Comparison of ENCODE assay signal across 14 cellular contexts in genomic region chr20:35339007-35339406, GRCh38. TPM values are rescaled to one million over a fixed set of nuclear protein-coding genes. Genes with fewer than 3 reads are reported as not detected.
DNase-seq lines count a peak whose midpoint lies in the region; ATAC-seq, FAIRE-seq and TF ChIP-seq lines count a peak whose summit lies in the region.
"Had no signal": no experiment of that assay in that cellular context is flagged by ENCODE, and none has a peak within 500 bp of the region (broad histone marks: within the 10 kb centered on the region; RNA-seq: fewer than 3 reads in every experiment).

No MANE protein-coding gene starts in this region.

- POLR2A ChIA-PET in HCT116 (lab: Charles Lee) (no interaction called here), WTC11 (lab: Charles Lee) (no interaction called here)

- H3K27ac Mint-ChIP-seq in WTC11, result peak overlapping the region; percentile 32; the same call in 1 of the 2 replicates
- H3K27ac Mint-ChIP-seq: activated T-cell treated with anti-CD3 and anti-CD28 coated beads, Interleukin-2, amount 50 U/mL, for 72 hours had no signal

- intact Hi-C loops in HCT116 (cut with micrococcal nuclease), result no loop called here
- intact Hi-C loops in Right ventricle myocardium inferior (cut with DNase I), result no loop called here

- no peaks in the 10 kb centered on the region for H3K9me3 ChIP-seq in HCT116 (ENCODE audit: control insufficient read depth in 1 of 2, insufficient read depth in 1 of 2, low read depth in 1 of 2, low read length in 2 of 2)

- no peak overlapping the region for H3K27ac ChIP-seq in HCT116 (ENCODE audit: low read depth, low read length)

- no peak overlapping the region for H3K4me3 Mint-ChIP-seq in WTC11
- H3K4me3 Mint-ChIP-seq: activated T-cell treated with anti-CD3 and anti-CD28 coated beads, Interleukin-2, amount 50 U/mL, for 72 hours had no signal

- no peak for TF ChIP-seq CTCF in HCT116 (IDR thresholded peaks at IDR 0.05 in 2 of 3, conservative IDR thresholded peaks at IDR 0.05 in 1 of 3; ENCODE audit: borderline replicate concordance in 1 of 3, insufficient read depth in 1 of 3, low read depth in 2 of 3, low read length in 2 of 3)
- TF ChIP-seq CTCF in WTC11 (IDR thresholded peaks at IDR 0.05), result no peak
- TF ChIP-seq CTCF in fibroblast of villous mesenchyme (IDR thresholded peaks at IDR 0.05; ENCODE audit: insufficient read depth, low read depth, low read length), result no peak

- no peaks in the 10 kb centered on the region for H3K27me3 ChIP-seq in HCT116 (ENCODE audit: insufficient read depth, low read length)
- H3K27me3 ChIP-seq: hepatocyte had no signal

- RAD21 ChIA-PET in HCT116 (lab: Charles Lee; ENCODE audit: low non-redundant PET in 1 of 2, low total read pairs in 2 of 2, uncharacterized antibody in 2 of 2, unreplicated experiment in 2 of 2), result no interaction called here

- H3K9me2 ChIP-seq in HCT116 (ENCODE audit: insufficient read depth), result no peaks in the 10 kb centered on the region

- H3K4me2 ChIP-seq in HCT116 (ENCODE audit: low read length), result no peak overlapping the region
- H3K4me2 ChIP-seq: hepatocyte had no signal

- H3K9ac ChIP-seq in HCT116 (ENCODE audit: low read length), result no peak overlapping the region

- no peak for DNase-seq in HCT116 (ENCODE audit: low read depth, low spot score)
- DNase-seq in WTC11 (ENCODE audit: low spot score), result no peak
- DNase-seq in fibroblast of villous mesenchyme (ENCODE audit: low read depth), result peak; percentile 93
- peak; percentile 79 for DNase-seq in stromal cell of bone marrow (ENCODE audit: low read depth)
- DNase-seq in NCI-H1930 (lab: John Stamatoyannopoulos, UW), result no peak
- no peak for DNase-seq in GM12892 (ENCODE audit: insufficient read length)
- DNase-seq in Right ventricle myocardium inferior (ENCODE audit: missing footprints), result no peak
- DNase-seq: activated T-cell treated with anti-CD3 and anti-CD28 coated beads, Interleukin-2, amount 50 U/mL, for 72 hours; GDM1; NCI-H1105; stimulated activated CD4-positive, alpha-beta T cell treated with anti-CD3 and anti-CD28 coated beads, Interleukin-12 subunit alpha, Interleukin-12 subunit beta, amount 100 ng/mL, for 4 hours had no signal

- H3K4me3 ChIP-seq in HCT116 (replicated peaks in 1 of 2; ENCODE audit: low read depth in 1 of 2, low read length in 2 of 2) (no peak overlapping the region), fibroblast of villous mesenchyme (ENCODE audit: low read depth, low read length) (no peak overlapping the region)
- H3K4me3 ChIP-seq: hepatocyte had no signal

- no peak for TF ChIP-seq POLR2A in HCT116 (IDR thresholded peaks at IDR 0.05; ENCODE audit: borderline replicate concordance, extremely low read depth, insufficient read depth, insufficient read length)
- no peak for TF ChIP-seq POLR2A in GM12892 (IDR thresholded peaks at IDR 0.05; ENCODE audit: low read depth, low read length)

- H3K36me3 Mint-ChIP-seq in WTC11, result no peaks in the 10 kb centered on the region

- TF ChIP-seq RAD21 in HCT116 (IDR thresholded peaks at IDR 0.05; ENCODE audit: low read depth), result no peak

- BruUV-seq in HCT116 (replicated peaks; lab: Mats Ljungman, UMichigan), result no TSS peak

- no peaks in the 10 kb centered on the region for H3K79me2 ChIP-seq in HCT116 (ENCODE audit: insufficient read depth, low read length)
- H3K79me2 ChIP-seq: hepatocyte had no signal

- no peaks in the 10 kb centered on the region for H3K9me3 Mint-ChIP-seq in WTC11
- H3K9me3 Mint-ChIP-seq: activated T-cell treated with anti-CD3 and anti-CD28 coated beads, Interleukin-2, amount 50 U/mL, for 72 hours had no signal

- H3K27me3 Mint-ChIP-seq in WTC11 (ENCODE audit: low read depth), result no peaks in the 10 kb centered on the region

- no peaks in the 10 kb centered on the region for H3K36me3 ChIP-seq in HCT116 (ENCODE audit: control insufficient read depth in 1 of 2, insufficient read depth in 2 of 2, low read length in 2 of 2)

- H4K20me1 ChIP-seq in HCT116 (ENCODE audit: insufficient read depth), result no peaks in the 10 kb centered on the region

- no peak overlapping the region for H2AFZ ChIP-seq in HCT116 (ENCODE audit: low read depth, low read length, poor library complexity, severe bottlenecking)
- H2AFZ ChIP-seq: hepatocyte had no signal

- H3K4me1 ChIP-seq in HCT116 (ENCODE audit: control insufficient read depth in 1 of 2, insufficient read depth in 2 of 2, low read length in 2 of 2), result peaks cover 0 to 7% of the 10 kb centered on the region in 2 experiments; a peak in 1 of 4 replicates

- peaks cover 5% of the 10 kb centered on the region; the same call in 1 of the 2 replicates for H3K4me1 Mint-ChIP-seq in WTC11

- CTCF ChIA-PET in HCT116 (lab: Charles Lee), result interaction anchor here (1.3 kb wide), 1 partner anchor 10 kb away, joined by 4 read pairs; no protein-coding TSS in a partner anchor
- CTCF ChIA-PET in WTC11 (lab: Charles Lee), result interaction anchor here (1.5 kb wide), 1 partner anchor 9 kb away, joined by 4 read pairs; no protein-coding TSS in a partner anchor

- ATAC-seq in HCT116, result peak; percentile 61; the same call in 1 of the 2 replicates
- ATAC-seq in WTC11, result no peak
- ATAC-seq in Right ventricle myocardium inferior, result no peak
- ATAC-seq: activated T-cell treated with anti-CD3 and anti-CD28 coated beads, Interleukin-2, amount 50 U/mL, for 72 hours had no signal

- FAIRE-seq in GM12892 (lab: Jason Lieb, UNC), result no peak
- FAIRE-seq: GM19239 had no signal

TF ChIP-seq in HCT116, 20 proteins besides CTCF, POLR2A, EP300 and RAD21:
- no peak for TF ChIP-seq EZH2 (IDR thresholded peaks at IDR 0.05)
- no peak for TF ChIP-seq FOSL1 (IDR thresholded peaks at IDR 0.05; ENCODE audit: low read depth)
- TF ChIP-seq EZH2phosphoT487 (IDR thresholded peaks at IDR 0.05; ENCODE audit: borderline replicate concordance), result no peak
- TF ChIP-seq POLR2AphosphoS5 (IDR thresholded peaks at IDR 0.05; ENCODE audit: low read depth, low read length), result no peak
- no peak for TF ChIP-seq SRF (IDR thresholded peaks at IDR 0.05; ENCODE audit: low read depth)
- no peak for TF ChIP-seq YY1 (IDR thresholded peaks at IDR 0.05; ENCODE audit: extremely low read depth, insufficient replicate concordance, low read depth, low read length)
- TF ChIP-seq ELF1 (IDR thresholded peaks at IDR 0.05; ENCODE audit: borderline replicate concordance, low read depth), result no peak
- no peak for TF ChIP-seq ATF3 (IDR thresholded peaks at IDR 0.05)
- no peak for TF ChIP-seq CEBPB (IDR thresholded peaks at IDR 0.05; ENCODE audit: low read depth)
- no peak for TF ChIP-seq ZNF274 (IDR thresholded peaks at IDR 0.05; ENCODE audit: low read depth, low read length)
- no peak for TF ChIP-seq TCF7L2 (IDR thresholded peaks at IDR 0.05; ENCODE audit: borderline replicate concordance, extremely low read depth, insufficient read depth, insufficient read length)
- no peak for TF ChIP-seq ZFX (IDR thresholded peaks at IDR 0.05)
- TF ChIP-seq SP1 (IDR thresholded peaks at IDR 0.05; ENCODE audit: low read depth), result no peak
- TF ChIP-seq EGR1 (IDR thresholded peaks at IDR 0.05; ENCODE audit: low read depth), result no peak
- TF ChIP-seq JUND (IDR thresholded peaks at IDR 0.05), result no peak

TF ChIP-seq in WTC11, 78 proteins besides CTCF, POLR2A, EP300 and RAD21 (continues in another document):
- no peak for TF ChIP-seq ATF1 (CRISPR knock-in tag; IDR thresholded peaks at IDR 0.05)
- TF ChIP-seq MAX (CRISPR knock-in tag; IDR thresholded peaks at IDR 0.05), result no peak
- no peak for TF ChIP-seq FOXK1 (CRISPR knock-in tag; IDR thresholded peaks at IDR 0.05)
- TF ChIP-seq STAT6 (CRISPR knock-in tag; conservative IDR thresholded peaks at IDR 0.05; ENCODE audit: low read depth), result no peak
- no peak for TF ChIP-seq RORB (CRISPR knock-in tag; IDR thresholded peaks at IDR 0.05)
- TF ChIP-seq NR1H2 (CRISPR knock-in tag; IDR thresholded peaks at IDR 0.05), result no peak
- no peak for TF ChIP-seq JUN (CRISPR knock-in tag; IDR thresholded peaks at IDR 0.05)

RNA-seq across cellular contexts. Expression of gene FAM83C, which starts 46.8 kb away (rescaled TPM):
- total RNA-seq in HCT116 (2021; ENCODE audit: unreplicated experiment) (not detected), WTC11 (2021) (not detected in 3 replicates), fibroblast of villous mesenchyme (not detected in 2 replicates), Right ventricle myocardium inferior (not detected)
- not detected in 2 replicates for polyA plus RNA-seq in HCT116 (2012)
- polyA plus RNA-seq in GM12892 (2012; ENCODE audit: missing spikeins), result not detected
- total RNA-seq: activated T-cell treated with anti-CD3 and anti-CD28 coated beads, Interleukin-2, amount 50 U/mL, for 72 hours; cerebellum; hepatocyte had no signal
- polyA plus RNA-seq: hepatocyte had no signal

RNA-seq across cellular contexts. Expression of gene EIF6, which starts 54.4 kb away (rescaled TPM):
- total RNA-seq in HCT116 (2021; ENCODE audit: unreplicated experiment) (209 TPM), WTC11 (2021) (130 to 157 TPM (median 133 TPM) in 3 replicates), fibroblast of villous mesenchyme (107 and 123 TPM in 2 replicates), Right ventricle myocardium inferior (36.5 TPM)
- 265 and 299 TPM in 2 replicates for polyA plus RNA-seq in HCT116 (2012)
- 102 TPM for polyA plus RNA-seq in GM12892 (2012; ENCODE audit: missing spikeins)

Comparison
In these comparisons a context has a peak if more than half of its experiments do, and no peak if none do; other contexts are left out.
1. DNase-seq: peak in fibroblast of villous mesenchyme (single experiment) and stromal cell of bone marrow (single experiment); none in HCT116 (single experiment), WTC11 (single experiment), NCI-H1930 (0 of 2), GM12892 (single experiment) and Right ventricle myocardium inferior (single experiment).